In the genomic region with DNA sequence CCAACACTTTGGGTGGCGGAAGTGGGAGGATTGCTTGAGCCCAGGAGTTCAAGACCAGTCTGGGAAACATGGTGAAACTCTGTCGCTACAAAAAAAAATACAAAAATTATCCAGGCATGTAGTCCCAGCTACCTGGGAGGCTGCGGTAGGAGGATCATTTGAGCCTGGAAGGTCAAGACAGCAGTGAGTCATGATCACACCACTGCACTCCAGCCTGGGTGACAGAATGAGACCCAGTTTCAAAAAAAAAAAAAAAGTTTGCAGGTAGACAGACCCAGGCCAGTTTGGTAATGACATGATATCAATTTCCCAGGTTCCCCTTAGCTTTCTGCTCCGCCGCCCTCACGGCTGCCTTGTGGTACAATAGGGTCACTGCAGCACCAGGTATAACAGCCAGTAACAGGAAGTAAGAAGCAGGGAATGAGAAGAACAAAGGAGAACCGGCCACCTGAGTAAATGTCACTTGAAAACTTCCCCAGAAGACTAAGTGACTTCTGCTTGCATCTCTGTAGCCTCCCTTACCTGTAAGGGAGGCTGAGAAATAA, we compare ENCODE assay signal across 1 cellular context.
TF ChIP-seq lines count a peak whose summit lies in the region.

No MANE protein-coding gene starts in this region.

TF ChIP-seq in HEK293T, 16 proteins besides CTCF, POLR2A, EP300 and RAD21 (continued from another document):
- TF ChIP-seq, protein P1, sequence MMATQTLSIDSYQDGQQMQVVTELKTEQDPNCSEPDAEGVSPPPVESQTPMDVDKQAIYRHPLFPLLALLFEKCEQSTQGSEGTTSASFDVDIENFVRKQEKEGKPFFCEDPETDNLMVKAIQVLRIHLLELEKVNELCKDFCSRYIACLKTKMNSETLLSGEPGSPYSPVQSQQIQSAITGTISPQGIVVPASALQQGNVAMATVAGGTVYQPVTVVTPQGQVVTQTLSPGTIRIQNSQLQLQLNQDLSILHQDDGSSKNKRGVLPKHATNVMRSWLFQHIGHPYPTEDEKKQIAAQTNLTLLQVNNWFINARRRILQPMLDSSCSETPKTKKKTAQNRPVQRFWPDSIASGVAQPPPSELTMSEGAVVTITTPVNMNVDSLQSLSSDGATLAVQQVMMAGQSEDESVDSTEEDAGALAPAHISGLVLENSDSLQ (IDR thresholded peaks at IDR 0.05): no peak
